ENCODE assay signal across 18 cellular contexts in the genomic region with DNA sequence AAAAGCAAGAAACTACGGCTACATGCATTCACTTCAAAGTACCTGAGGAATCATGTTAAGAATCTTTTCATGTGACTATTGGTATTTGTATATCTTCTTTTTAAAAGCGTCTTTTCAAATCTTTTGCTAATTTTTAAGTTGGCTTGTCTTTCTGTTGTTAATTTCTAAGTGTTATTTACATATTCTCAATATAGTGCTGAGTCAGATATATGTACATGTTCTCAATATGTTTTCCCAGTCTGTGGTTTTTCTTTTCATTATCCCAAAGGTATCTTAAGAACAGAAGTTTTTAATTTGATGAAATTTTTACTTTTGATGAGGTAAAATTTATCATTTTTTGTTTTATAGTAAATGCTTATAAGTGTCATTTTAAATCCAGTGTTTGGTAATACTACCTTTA. TPM values are rescaled to one million over a fixed set of nuclear protein-coding genes. Genes with fewer than 3 reads are reported as not detected.
A peak's percentile ranks its signal among the peaks of the same experiment; 100 is the strongest.
DNase-seq lines count a peak whose midpoint lies in the region; ATAC-seq, FAIRE-seq and TF ChIP-seq lines count a peak whose summit lies in the region.
"Had no signal": no experiment of that assay in that cellular context is flagged by ENCODE, and none has a peak within 500 bp of the region (broad histone marks: within the 10 kb centered on the region; RNA-seq: fewer than 3 reads in every experiment).

No MANE protein-coding gene starts in this region.

- TF ChIP-seq EP300 in A549 (IDR thresholded peaks at IDR 0.05) (no peak), K562 (IDR thresholded peaks at IDR 0.05; ENCODE audit: low read length) (no peak)

- intact Hi-C loops in K562 (cut with micrococcal nuclease), result no loop called here
- intact Hi-C loops in kidney (cut with DNase I), result no loop called here

- peaks cover 5 to 11% of the 10 kb centered on the region in 2 experiments; a peak in 4 of 5 replicates for H3K9me3 Mint-ChIP-seq in H9

- H4K20me1 ChIP-seq in K562 (replicated peaks; ENCODE audit: control insufficient read depth, insufficient read depth, low read length) (no peaks in the 10 kb centered on the region), H9 (ENCODE audit: control insufficient read depth, insufficient read depth, insufficient read length) (no peaks in the 10 kb centered on the region)

- CTCF ChIA-PET in A549 (lab: Yijun Ruan, JAX) (no interaction called here), K562 (lab: Yijun Ruan, JAX; ENCODE audit: low intra/inter-chr PET ratio) (no interaction called here)

- no peak overlapping the region for H3K4me2 ChIP-seq in A549
- H3K4me2 ChIP-seq in K562 (ENCODE audit: insufficient read depth, low read length), result no peak overlapping the region
- no peak overlapping the region for H3K4me2 ChIP-seq in H9 (ENCODE audit: insufficient read depth, insufficient read length, low read length)

- no peak overlapping the region for H2AFZ ChIP-seq in K562 (ENCODE audit: low read depth, low read length)
- H2AFZ ChIP-seq in H9 (ENCODE audit: low read length), result no peak overlapping the region

- ATAC-seq in A549 (no peak), K562 (no peak), GM21723 (IDR thresholded peaks at IDR 0.05; ENCODE audit: unreplicated experiment) (no peak)
- ATAC-seq: CD8-positive, alpha-beta T cell had no signal

- no peak overlapping the region for H2BK20ac ChIP-seq in H9 (ENCODE audit: low read depth, low read length, poor library complexity, severe bottlenecking)

- no peak overlapping the region for H4K5ac ChIP-seq in H9 (ENCODE audit: insufficient read length, low read depth, low read length)

- no peaks in the 10 kb centered on the region for H3K27me3 Mint-ChIP-seq in H9 (ENCODE audit: low read depth)
- H3K27me3 Mint-ChIP-seq: IgD-negative memory B cell had no signal

- no peak overlapping the region for H3K4ac ChIP-seq in H9 (ENCODE audit: low read depth, low read length)

- H3K36me3 ChIP-seq in K562 (ENCODE audit: control insufficient read depth, insufficient read depth, low read length) (no peaks in the 10 kb centered on the region), kidney (ENCODE audit: control insufficient read depth in 1 of 2, insufficient read depth in 2 of 2, low read length in 2 of 2) (no peaks in the 10 kb centered on the region), small intestine (ENCODE audit: control insufficient read depth in 2 of 2, insufficient read depth in 2 of 2, low read length in 2 of 2) (no peaks in the 10 kb centered on the region)

- no peak overlapping the region for H2AK5ac ChIP-seq in H9 (ENCODE audit: insufficient read length, low read length)

- H3K36me3 Mint-ChIP-seq in H9 (ENCODE audit: insufficient read depth in 1 of 3, low read depth in 3 of 3), result peaks cover 6 to 15% (median 6%) of the 10 kb centered on the region in 3 experiments

- H3K9me3 ChIP-seq in A549 (peaks cover 17% of the 10 kb centered on the region), K562 (replicated peaks; ENCODE audit: control insufficient read depth, insufficient read depth, low read depth, low read length) (peaks cover 4% of the 10 kb centered on the region; the same call in 1 of the 2 replicates), kidney (ENCODE audit: control insufficient read depth in 1 of 2, low read length in 2 of 2) (peaks cover 2 to 10% of the 10 kb centered on the region in 2 donors), small intestine (ENCODE audit: control insufficient read depth, low read depth) (no peaks in the 10 kb centered on the region), H9 (ENCODE audit: control insufficient read depth, low read depth, low read length) (no peaks in the 10 kb centered on the region)

- in situ Hi-C loops in K562 (cut with MboI), result no loop called here
- in situ Hi-C loops in ACHN (cut with HindIII; ENCODE audit: low pct_ligation_motif_present, low pct_unique_long_range_greater_than_20kb, low sequenced_read_pairs), result no loop called here

- H3K79me2 ChIP-seq in K562 (ENCODE audit: control insufficient read depth, insufficient read depth, low read length) (no peaks in the 10 kb centered on the region), H9 (ENCODE audit: insufficient read depth, low read length) (no peaks in the 10 kb centered on the region)

- BruUV-seq in K562 (replicated peaks; lab: Mats Ljungman, UMichigan), result no TSS peak

- no peak overlapping the region for H2BK15ac ChIP-seq in H9 (ENCODE audit: low read depth, low read length)

- H3K27ac ChIP-seq in A549, result no peak overlapping the region
- no peak overlapping the region for H3K27ac ChIP-seq in K562 (ENCODE audit: extremely low read depth, low read depth, low read length)
- H3K27ac ChIP-seq in kidney (ENCODE audit: low read depth in 2 of 2, low read length in 2 of 2), result no peak overlapping the region
- no peak overlapping the region for H3K27ac ChIP-seq in small intestine (ENCODE audit: low read depth in 1 of 2, low read length in 1 of 2)
- H3K27ac ChIP-seq in H9 (ENCODE audit: insufficient read length, low read depth, low read length), result no peak overlapping the region

- H3K79me1 ChIP-seq in H9 (ENCODE audit: insufficient read depth, low read depth, low read length, poor library complexity, severe bottlenecking), result no peaks in the 10 kb centered on the region

- no peak overlapping the region for H4K91ac ChIP-seq in H9 (ENCODE audit: insufficient read length, low read depth, low read length)

- H3K9ac ChIP-seq in K562 (ENCODE audit: insufficient read depth in 1 of 2, low read depth in 2 of 2, low read length in 2 of 2), result no peak overlapping the region
- no peak overlapping the region for H3K9ac ChIP-seq in kidney (ENCODE audit: low read length in 2 of 2)
- no peak overlapping the region for H3K9ac ChIP-seq in H9 (ENCODE audit: extremely low read depth, insufficient read length, low read length)

- no peak overlapping the region for H3K4me3 ChIP-seq in A549
- no peak overlapping the region for H3K4me3 ChIP-seq in K562
- H3K4me3 ChIP-seq in kidney (ENCODE audit: low read length in 2 of 2), result no peak overlapping the region
- no peak overlapping the region for H3K4me3 ChIP-seq in small intestine (ENCODE audit: low read depth in 1 of 2, low read length in 2 of 2)

- POLR2A ChIA-PET in A549 (lab: Yijun Ruan, JAX), result no interaction called here
- POLR2A ChIA-PET in K562 (lab: Yijun Ruan, JAX), result no interaction called here

- FAIRE-seq in A549 (lab: Jason Lieb, UNC), result no peak
- FAIRE-seq in K562 (lab: Jason Lieb, UNC), result no peak
- FAIRE-seq in kidney (lab: Jason Lieb, UNC), result peak; percentile 65
- FAIRE-seq in small intestine (lab: Jason Lieb, UNC), result peak; percentile 10
- FAIRE-seq: GM12892, GM19239 had no signal

- H3K56ac ChIP-seq in H9 (ENCODE audit: insufficient read length, low read depth, low read length), result no peak overlapping the region

- no peak overlapping the region for H3K4me3 Mint-ChIP-seq in H9
- H3K4me3 Mint-ChIP-seq: CD14-positive monocyte; CD8-positive, alpha-beta T cell; IgD-negative memory B cell had no signal

- H3K4me1 Mint-ChIP-seq in H9, result peaks cover 8 to 10% of the 10 kb centered on the region in 2 experiments
- H3K4me1 Mint-ChIP-seq: IgD-negative memory B cell had no signal

- DNase-seq in A549 (ENCODE audit: low read depth in 1 of 2, low spot score in 1 of 2) (no peak), K562 (ENCODE audit: extremely low read depth in 1 of 4, low spot score in 3 of 4) (no peak), kidney (no peak), small intestine (no peak), ACHN (no peak), H9 (no peak)
- no peak for DNase-seq in activated effector memory CD4-positive, alpha-beta T cell treated with anti-CD3 and anti-CD28 coated beads, Interleukin-2, amount 50 U/mL, for 16 hours
- DNase-seq: CD8-positive, alpha-beta T cell; COR-L47; DMS153; DMS79 treated with DMSO at 0.1 percent for 48 hours; EL; GDM1 had no signal

- 90% methylated on average over 2 of the region's 2 CpGs for WGBS in A549 (ENCODE audit: missing lambda C conversion rate)
- 69% methylated on average over 2 of the region's 2 CpGs for WGBS in K562 (ENCODE audit: insufficient coverage, low coverage, missing lambda C conversion rate)
- WGBS in small intestine, 3 donors, result 95 to 99% (median 97%) methylated on average over 2 of the region's 2 CpGs
- WGBS in H9 (ENCODE audit: extremely low coverage, insufficient read length, low lambda C conversion rate), result no CpG with 5 or more reads among the region's 2 CpGs

- no peak overlapping the region for H3T11ph ChIP-seq in H9 (ENCODE audit: low read length)

- H3K27me3 ChIP-seq in K562 (ENCODE audit: control insufficient read depth in 2 of 2, insufficient read depth in 2 of 2, low read length in 2 of 2), result no peaks in the 10 kb centered on the region
- H3K27me3 ChIP-seq in small intestine (ENCODE audit: control insufficient read depth in 2 of 2, insufficient read depth in 2 of 2, low read length in 2 of 2), result no peaks in the 10 kb centered on the region
- H3K27me3 ChIP-seq in H9 (ENCODE audit: insufficient read depth, low read length), result no peaks in the 10 kb centered on the region

- no peak overlapping the region for H3K27ac Mint-ChIP-seq in H9
- H3K27ac Mint-ChIP-seq: CD14-positive monocyte; CD8-positive, alpha-beta T cell; IgD-negative memory B cell had no signal

- no peaks in the 10 kb centered on the region for H3K23me2 ChIP-seq in H9 (ENCODE audit: insufficient read length, low read depth, low read length, poor library complexity, severe bottlenecking)

- no peak for TF ChIP-seq CTCF in A549 (IDR thresholded peaks at IDR 0.05)
- no peak for TF ChIP-seq CTCF in K562 (IDR thresholded peaks at IDR 0.05 in 2 of 3, conservative IDR thresholded peaks at IDR 0.05 in 1 of 3; ENCODE audit: insufficient read depth in 2 of 3, low read depth in 1 of 3, low read length in 3 of 3)
- no peak for TF ChIP-seq CTCF in kidney (IDR thresholded peaks at IDR 0.05; ENCODE audit: borderline replicate concordance, extremely low read depth, insufficient read depth)
- no peak for TF ChIP-seq CTCF in H9 (conservative IDR thresholded peaks at IDR 0.05)

- no peak overlapping the region for H2BK120ac ChIP-seq in H9 (ENCODE audit: low read depth, low read length, poor library complexity, severe bottlenecking)

- no peak overlapping the region for H3K23ac ChIP-seq in H9 (ENCODE audit: insufficient read length, low read depth, low read length)

- TF ChIP-seq POLR2A in A549 (IDR thresholded peaks at IDR 0.05; ENCODE audit: low read length), result no peak
- TF ChIP-seq POLR2A in K562 (conservative IDR thresholded peaks at IDR 0.05), result no peak

- no peak overlapping the region for H2BK5ac ChIP-seq in H9 (ENCODE audit: insufficient read length, low read length)

- H3K18ac ChIP-seq in H9 (ENCODE audit: insufficient read length, low read depth, low read length), result no peak overlapping the region

- no peak overlapping the region for H4K8ac ChIP-seq in H9 (replicated peaks; ENCODE audit: insufficient read length, low read depth, low read length)

- no peaks in the 10 kb centered on the region for H3K9me1 ChIP-seq in K562 (ENCODE audit: control insufficient read depth, insufficient read depth, low read length)

- no peak overlapping the region for H2BK12ac ChIP-seq in H9 (ENCODE audit: insufficient read length, low read depth, low read length)

- H3K4me1 ChIP-seq in A549 (no peaks in the 10 kb centered on the region), K562 (replicated peaks in 1 of 2; ENCODE audit: control insufficient read depth in 2 of 2, insufficient read depth in 2 of 2, low read length in 2 of 2) (no peaks in the 10 kb centered on the region), kidney (ENCODE audit: control insufficient read depth in 1 of 2, insufficient read depth in 1 of 2, low read depth in 1 of 2, low read length in 2 of 2) (peaks cover 0 to 4% of the 10 kb centered on the region in 2 donors), small intestine (ENCODE audit: control insufficient read depth in 2 of 2, insufficient read depth in 1 of 2, low read depth in 1 of 2, low read length in 1 of 2) (no peaks in the 10 kb centered on the region), H9 (ENCODE audit: insufficient read depth, low read length) (no peaks in the 10 kb centered on the region)

- TF ChIP-seq RAD21 in A549 (conservative IDR thresholded peaks at IDR 0.05 in 1 of 2, IDR thresholded peaks at IDR 0.05 in 1 of 2) (no peak), K562 (CRISPR knock-in tag; conservative IDR thresholded peaks at IDR 0.05 in 1 of 2, IDR thresholded peaks at IDR 0.05 in 1 of 2) (no peak)

- H3K14ac ChIP-seq in H9 (ENCODE audit: insufficient read depth, low read length), result no peak overlapping the region

RNA-seq across cellular contexts. Expression of a gene that starts 24.0 kb away (rescaled TPM):
- polyA plus RNA-seq in A549 (2011; rRNA removed) (19.1 and 19.2 TPM in 2 replicates), A549 (2017; fragmentation: RNase III; extraction: RNeasy Plus Mini Kit Qiagen cat#74134 plus additional on column Dnase treatment) (7.5 to 7.9 TPM (median 7.7 TPM) in 3 replicates), K562 (2011; rRNA removed) (6.7 and 7.3 TPM in 2 replicates), K562 (2014; fragmentation: Illumina TruSeq; extraction: Trizol) (4.8 and 6.3 TPM in 2 replicates), K562 (2014; fragmentation: Nextera tagmentation; extraction: Ambion mirVana) (1 to 10 TPM in 1 of 2 experiments, under 1 TPM in 1; 0.83 to 1.5 TPM), K562 (2014; rRNA removed) (4.6 and 4.8 TPM in 2 replicates), kidney (ENCODE audit: insufficient read depth, low read depth, low replicate concordance) (11.3 TPM), small intestine (1 to 10 TPM; 4.5 to 7.9 (median 7.8) TPM)
- polyA plus RNA-seq in A549 (2012; cell fraction: cytosol; rRNA removed), result 7.8 and 8.9 TPM in 2 replicates
- 5.7 and 6.3 TPM in 2 replicates for polyA plus RNA-seq in A549 (2012; cell fraction: nucleus; rRNA removed)
- 13.7 and 21.2 TPM in 2 replicates for polyA minus RNA-seq in A549 (2011; rRNA and poly(A)+ RNA removed)
- total RNA-seq in K562 (2011; cell fraction: chromatin; rRNA removed; ENCODE audit: low replicate concordance), result 3.4 and 6.0 TPM in 2 replicates
- 2.5 and 2.7 TPM in 2 replicates for total RNA-seq in K562 (2011; cell fraction: nucleolus; rRNA removed)
- 4.0 and 6.3 TPM in 2 replicates for total RNA-seq in K562 (2011; cell fraction: nucleoplasm; rRNA removed)
- total RNA-seq in K562 (2014; rRNA removed) (2.2 and 3.4 TPM in 2 replicates), K562 (2014; rRNA removed; fragmentation: Illumina TruSeq; extraction: Trizol) (2.7 and 3.4 TPM in 2 replicates), K562 (2015; rRNA removed; fragmentation: Illumina TruSeq; extraction: Trizol) (3.3 and 3.4 TPM in 2 replicates), K562 (2021) (3.8 TPM in 2 replicates), kidney (15.0 TPM), H9 (2021) (11.2 and 13.2 TPM in 2 replicates)
- 5.5 and 8.0 TPM in 2 replicates for polyA plus RNA-seq in K562 (2011; cell fraction: cytosol; rRNA removed)
- 4.5 and 5.5 TPM in 2 replicates for polyA plus RNA-seq in K562 (2011; cell fraction: nucleus; rRNA removed)
- 4.3 and 4.9 TPM in 2 replicates for polyA plus RNA-seq in K562 (2012)
- 5.1 and 6.7 TPM in 2 replicates for polyA minus RNA-seq in K562 (2011; rRNA and poly(A)+ RNA removed)
- polyA minus RNA-seq in K562 (2011; cell fraction: cytosol; rRNA and poly(A)+ RNA removed), result 1.5 and 2.7 TPM in 2 replicates
- polyA minus RNA-seq in K562 (2011; cell fraction: nucleus; rRNA and poly(A)+ RNA removed), result 4.8 and 4.9 TPM in 2 replicates
